In the genomic region with DNA sequence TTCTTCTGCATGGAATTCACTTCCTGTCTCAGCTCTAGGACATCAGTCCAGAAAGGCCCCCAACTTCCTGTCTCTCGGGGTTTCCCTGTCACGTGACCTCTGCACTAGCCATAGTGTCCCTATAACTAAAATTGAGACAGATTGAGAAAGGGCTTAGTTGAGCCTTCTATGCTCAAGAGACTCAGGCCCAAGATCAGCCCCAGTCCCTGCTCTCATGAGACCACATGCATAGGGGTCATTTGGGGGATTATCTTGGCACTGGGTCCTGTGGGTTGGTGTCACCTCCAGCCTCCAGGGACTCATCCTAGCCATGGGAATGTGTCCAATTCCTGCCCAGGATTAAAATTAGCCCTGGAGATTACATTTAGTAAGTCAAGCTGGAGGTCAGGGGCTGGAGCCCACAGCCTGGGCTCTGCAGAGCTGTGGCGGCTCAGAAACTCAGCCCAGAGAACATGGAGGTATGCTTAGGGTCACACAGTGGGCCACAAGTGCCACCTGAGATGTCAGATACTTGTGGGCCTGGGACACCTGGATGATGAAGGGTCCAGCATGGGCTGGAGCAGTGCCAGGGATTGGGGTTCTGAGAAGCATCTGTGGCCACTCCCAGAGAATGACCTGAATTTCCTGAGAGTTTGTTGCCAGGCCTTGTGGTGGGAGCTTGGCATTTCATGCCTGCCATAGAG, we compare ENCODE assay signal across 8 cellular contexts.
DNase-seq lines count a peak whose midpoint lies in the region; ATAC-seq, FAIRE-seq and TF ChIP-seq lines count a peak whose summit lies in the region.
"Not testable (repeated sequence)": the region's sequence is repeated elsewhere in the genome, so short reads cannot be mapped to it uniquely, and the experiment has no call there.

No MANE protein-coding gene starts in this region.

- peak; percentile 20 for ATAC-seq in body of pancreas
- peak; percentile 4 for ATAC-seq in left ventricle myocardium superior
- not testable (repeated sequence) for ATAC-seq in HepG2
- ATAC-seq in mucosa of descending colon: peak; percentile 12
- ATAC-seq in aorta (ENCODE audit: low FRiP score): peak; percentile 19

- H3K4me3 ChIP-seq in body of pancreas; esophagus muscularis mucosa; HepG2 (replicated peaks in 1 of 3; ENCODE audit: insufficient read depth in 1 of 3, low read depth in 2 of 3, low read length in 3 of 3); mucosa of descending colon; spleen; aorta (ENCODE audit: low read length in 2 of 2): not testable (repeated sequence)

- H3K27ac ChIP-seq in body of pancreas; esophagus muscularis mucosa (replicated peaks in 1 of 4); HepG2 (ENCODE audit: extremely low read length, insufficient read depth, low read length); spleen; aorta (ENCODE audit: low read depth in 1 of 2, low read length in 2 of 2): not testable (repeated sequence)

- POLR2A ChIA-PET in HepG2 (lab: Yijun Ruan, JAX): not testable (repeated sequence)

- peak; percentile 5 for DNase-seq in GM10266 (ENCODE audit: extremely low spot score)
- peak in 1 of 4 donors; percentile 25 for DNase-seq in body of pancreas
- DNase-seq in esophagus muscularis mucosa (ENCODE audit: extremely low spot score): peak; percentile 93
- not testable (repeated sequence) for DNase-seq in left ventricle myocardium superior; HepG2 (ENCODE audit: low spot score); mucosa of descending colon
- DNase-seq in spleen: peak; percentile 71
- peak in 1 of 2 donors; percentile 75 for DNase-seq in aorta

- not testable (repeated sequence) for TF ChIP-seq POLR2A in body of pancreas (IDR thresholded peaks at IDR 0.05); esophagus muscularis mucosa (IDR thresholded peaks at IDR 0.05; ENCODE audit: low read depth); HepG2 (IDR thresholded peaks at IDR 0.05; ENCODE audit: insufficient read depth in 1 of 2, low read depth in 2 of 2, low read length in 2 of 2); spleen (IDR thresholded peaks at IDR 0.05)

- TF ChIP-seq RAD21 in HepG2 (CRISPR knock-in tag; IDR thresholded peaks at IDR 0.05): not testable (repeated sequence)

- in situ Hi-C loops in HepG2 (cut with HindIII; ENCODE audit: extremely low pct_ligation_motif_present, low pct_unique_long_range_greater_than_20kb): not testable (repeated sequence)

- not testable (repeated sequence) for H3K4me1 ChIP-seq in body of pancreas; esophagus muscularis mucosa; HepG2 (ENCODE audit: insufficient read depth, low read length); mucosa of descending colon (ENCODE audit: low read depth); spleen; aorta (ENCODE audit: control insufficient read depth in 1 of 2, insufficient read depth in 2 of 2, low read length in 2 of 2)

- not testable (repeated sequence) for H3K36me3 ChIP-seq in body of pancreas (replicated peaks in 1 of 2; ENCODE audit: insufficient read depth in 1 of 2, low read depth in 2 of 2); esophagus muscularis mucosa; HepG2 (replicated peaks in 1 of 2; ENCODE audit: control insufficient read depth in 1 of 2, insufficient read depth in 2 of 2, low read length in 2 of 2); mucosa of descending colon (ENCODE audit: low read depth); spleen; aorta (ENCODE audit: control insufficient read depth in 1 of 2, insufficient read depth in 2 of 2, low read length in 1 of 2)

- H4K20me1 ChIP-seq in HepG2 (ENCODE audit: insufficient read depth, low read length): not testable (repeated sequence)

- not testable (repeated sequence) for H3K27me3 ChIP-seq in body of pancreas; HepG2 (ENCODE audit: control insufficient read depth in 1 of 2, insufficient read depth in 2 of 2, low read length in 2 of 2); spleen (replicated peaks in 1 of 7); aorta (ENCODE audit: control insufficient read depth in 1 of 2, insufficient read depth in 2 of 2, low read length in 1 of 2)
- H3K27me3 ChIP-seq in esophagus muscularis mucosa: peaks cover 0 to 27% (median 0%) of the 10 kb centered on the region in 4 donors

- intact Hi-C loops in body of pancreas (cut with DNase I); esophagus muscularis mucosa (cut with DNase I); left ventricle myocardium superior (cut with micrococcal nuclease); HepG2 (cut with micrococcal nuclease; ENCODE audit: unreplicated experiment); mucosa of descending colon (cut with DNase I, micrococcal nuclease); spleen (cut with DNase I; ENCODE audit: low total_unique reads); aorta (cut with DNase I): not testable (repeated sequence)

- 48 to 54% methylated on average over 3 of the region's 3 CpGs for WGBS in body of pancreas, 2 donors
- WGBS in esophagus muscularis mucosa: 60% methylated on average over 3 of the region's 3 CpGs
- WGBS in HepG2 (ENCODE audit: low lambda C conversion rate): 3% methylated on average over 3 of the region's 3 CpGs
- 69 to 75% (median 72%) methylated on average over 3 of the region's 3 CpGs for WGBS in spleen, 5 donors
- 70% methylated on average over 3 of the region's 3 CpGs for WGBS in aorta, 2 donors

- CTCF ChIA-PET in HepG2 (lab: Yijun Ruan, JAX; ENCODE audit: low intra/inter-chr PET ratio, low total read pairs): not testable (repeated sequence)

- not testable (repeated sequence) for H3K4me2 ChIP-seq in HepG2 (ENCODE audit: low read depth, low read length)

- TF ChIP-seq CTCF in GM10266 (IDR thresholded peaks at IDR 0.05; ENCODE audit: control insufficient read depth, insufficient read depth, low read depth, missing control alignments); body of pancreas (IDR thresholded peaks at IDR 0.05); esophagus muscularis mucosa (IDR thresholded peaks at IDR 0.05); HepG2 (CRISPR knock-in tag; IDR thresholded peaks at IDR 0.05); mucosa of descending colon (IDR thresholded peaks at IDR 0.05); spleen (IDR thresholded peaks at IDR 0.05 in 8 of 11, conservative IDR thresholded peaks at IDR 0.05 in 3 of 11): not testable (repeated sequence)

- peaks cover 0 to 32% (median 0%) of the 10 kb centered on the region in 3 donors for H3K9me3 ChIP-seq in body of pancreas
- peaks cover 0 to 55% (median 36%) of the 10 kb centered on the region in 4 donors for H3K9me3 ChIP-seq in esophagus muscularis mucosa
- peaks cover 80% of the 10 kb centered on the region for H3K9me3 ChIP-seq in HepG2 (ENCODE audit: low read length)
- peaks cover 77% of the 10 kb centered on the region for H3K9me3 ChIP-seq in mucosa of descending colon
- H3K9me3 ChIP-seq in spleen: peaks cover 11 to 88% (median 83%) of the 10 kb centered on the region in 8 donors
- not testable (repeated sequence) for H3K9me3 ChIP-seq in aorta (ENCODE audit: control insufficient read depth, low read length)

- TF ChIP-seq EP300 in esophagus muscularis mucosa (IDR thresholded peaks at IDR 0.05); HepG2 (IDR thresholded peaks at IDR 0.05; ENCODE audit: low read depth in 2 of 2, low read length in 2 of 2); HepG2 (CRISPR knock-in tag; IDR thresholded peaks at IDR 0.05; ENCODE audit: borderline replicate concordance): not testable (repeated sequence)

- H3K9ac ChIP-seq in HepG2 (ENCODE audit: insufficient read depth, low read depth, low read length): not testable (repeated sequence)

- H2AFZ ChIP-seq in HepG2 (ENCODE audit: low read length): not testable (repeated sequence)

- not testable (repeated sequence) for FAIRE-seq in HepG2 (lab: Jason Lieb, UNC)

- BruUV-seq in HepG2 (replicated peaks; lab: Mats Ljungman, UMichigan): not testable (repeated sequence)

- H3K79me2 ChIP-seq in HepG2 (ENCODE audit: insufficient read depth, low read length): not testable (repeated sequence)

TF ChIP-seq in HepG2, 621 proteins besides CTCF, POLR2A, EP300 and RAD21:
- peak; percentile 82 for TF ChIP-seq RAD51 (IDR thresholded peaks at IDR 0.05; ENCODE audit: borderline replicate concordance)
- TF ChIP-seq, protein P1, sequence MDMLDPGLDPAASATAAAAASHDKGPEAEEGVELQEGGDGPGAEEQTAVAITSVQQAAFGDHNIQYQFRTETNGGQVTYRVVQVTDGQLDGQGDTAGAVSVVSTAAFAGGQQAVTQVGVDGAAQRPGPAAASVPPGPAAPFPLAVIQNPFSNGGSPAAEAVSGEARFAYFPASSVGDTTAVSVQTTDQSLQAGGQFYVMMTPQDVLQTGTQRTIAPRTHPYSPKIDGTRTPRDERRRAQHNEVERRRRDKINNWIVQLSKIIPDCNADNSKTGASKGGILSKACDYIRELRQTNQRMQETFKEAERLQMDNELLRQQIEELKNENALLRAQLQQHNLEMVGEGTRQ (IDR thresholded peaks at IDR 0.05; ENCODE audit: low read depth, low read length): peak; percentile 58; the same call in 1 of the 2 replicates
- TF ChIP-seq, protein P1 (CRISPR knock-in tag; IDR thresholded peaks at IDR 0.05; ENCODE audit: borderline replicate concordance): not testable (repeated sequence)
